ENCODE assay signal across 2 cellular contexts in genomic region chr20:10385850-10386544, GRCh38.
A peak's percentile ranks its signal among the peaks of the same experiment; 100 is the strongest.
TF ChIP-seq lines count a peak whose summit lies in the region.

No MANE protein-coding gene starts in this region.

TF ChIP-seq in SK-N-SH, 30 proteins besides CTCF, POLR2A, EP300 and RAD21:
- TF ChIP-seq FOSL2 (IDR thresholded peaks at IDR 0.05; ENCODE audit: borderline replicate concordance, low read depth) (no peak), TCF12 (IDR thresholded peaks at IDR 0.05) (no peak; the same call in 1 of the 2 replicates), NFIC (IDR thresholded peaks at IDR 0.05; ENCODE audit: borderline replicate concordance) (0 out of 2 replicates have a peak, but pooled peaks have one; percentile 21), USF2 (IDR thresholded peaks at IDR 0.05; ENCODE audit: borderline replicate concordance, low read depth, low read length) (no peak), EZH2phosphoT487 (IDR thresholded peaks at IDR 0.05; ENCODE audit: borderline replicate concordance, low read depth) (no peak), POLR2AphosphoS5 (IDR thresholded peaks at IDR 0.05; ENCODE audit: low read depth, low read length) (no peak)

TF ChIP-seq in endothelial cell of umbilical vein, 7 proteins besides CTCF, POLR2A, EP300 and RAD21:
- no peak for TF ChIP-seq MYC (IDR thresholded peaks at IDR 0.05; ENCODE audit: low read depth, low read length)
- TF ChIP-seq JUN (IDR thresholded peaks at IDR 0.05; ENCODE audit: borderline replicate concordance, insufficient read depth, insufficient read length, low read depth) = no peak
- TF ChIP-seq EZH2 (IDR thresholded peaks at IDR 0.05; ENCODE audit: borderline replicate concordance, low read depth, low read length, severe bottlenecking) = no peak
- no peak for TF ChIP-seq FOS (IDR thresholded peaks at IDR 0.05; ENCODE audit: borderline replicate concordance, insufficient read depth, low read length)
- no peak for TF ChIP-seq MAX (IDR thresholded peaks at IDR 0.05; ENCODE audit: insufficient read depth, insufficient read length)
- no peak for TF ChIP-seq GATA2 (IDR thresholded peaks at IDR 0.05; ENCODE audit: insufficient read depth, insufficient read length, low read depth, low read length)
- TF ChIP-seq POLR2AphosphoS5 (IDR thresholded peaks at IDR 0.05; ENCODE audit: insufficient read depth, low read depth, low read length) = no peak
